In genomic region chr1:110687244-110687643, GRCh38 we compare ENCODE assay signal across 1 cellular context.
TF ChIP-seq lines count a peak whose summit lies in the region.

No MANE protein-coding gene starts in this region.

TF ChIP-seq in GM23338, 12 proteins besides CTCF, POLR2A, EP300 and RAD21 (continued from another document):
- no peak for TF ChIP-seq ETS1 (IDR thresholded peaks at IDR 0.05)
- TF ChIP-seq STAT1 (IDR thresholded peaks at IDR 0.05; ENCODE audit: unreplicated experiment), result no peak
- no peak for TF ChIP-seq EZH2 (IDR thresholded peaks at IDR 0.05; ENCODE audit: low read depth, unreplicated experiment)
- no peak for TF ChIP-seq ZNF114 (CRISPR knock-in tag; IDR thresholded peaks at IDR 0.05)
- TF ChIP-seq NANOG (IDR thresholded peaks at IDR 0.05; ENCODE audit: borderline replicate concordance), result no peak
- TF ChIP-seq EZH2phosphoT487 (IDR thresholded peaks at IDR 0.05; ENCODE audit: unreplicated experiment), result no peak
- no peak for TF ChIP-seq POLR2AphosphoS5 (IDR thresholded peaks at IDR 0.05; ENCODE audit: low read depth)
